ENCODE assay signal across 9 cellular contexts in genomic region chr22:40179535-40179934, GRCh38.
A peak's percentile ranks its signal among the peaks of the same experiment; 100 is the strongest.
DNase-seq lines count a peak whose midpoint lies in the region; ATAC-seq and TF ChIP-seq lines count a peak whose summit lies in the region.
"Had no signal": no experiment of that assay in that cellular context is flagged by ENCODE, and none has a peak within 500 bp of the region (broad histone marks: within the 10 kb centered on the region; RNA-seq: fewer than 3 reads in every experiment).

No MANE protein-coding gene starts in this region.

- no peaks in the 10 kb centered on the region for H3K27me3 Mint-ChIP-seq in effector memory CD8-positive, alpha-beta T cell
- H3K27me3 Mint-ChIP-seq in nephron progenitor cell (ENCODE audit: low read depth, poor library complexity), result no peaks in the 10 kb centered on the region

- H3K4me1 Mint-ChIP-seq in effector memory CD8-positive, alpha-beta T cell (ENCODE audit: low read depth in 2 of 2), result peaks cover 57 to 71% of the 10 kb centered on the region in 2 donors
- H3K4me1 Mint-ChIP-seq in nephron progenitor cell, result peaks cover 60% of the 10 kb centered on the region

- H3K4me3 ChIP-seq in BLaER1, result peak overlapping the region; percentile 70
- H3K4me3 ChIP-seq in NB4 (ENCODE audit: low read depth, low read length), result peak overlapping the region; percentile 99

- DNase-seq in NB4 (ENCODE audit: low read depth), result no peak
- no peak for DNase-seq in effector memory CD8-positive, alpha-beta T cell
- no peak for DNase-seq in nephron progenitor cell
- DNase-seq in DMS79 (lab: John Stamatoyannopoulos, UW), result no peak
- DNase-seq: NCI-H345 had no signal

- ATAC-seq in effector memory CD8-positive, alpha-beta T cell (replicated peaks), result no peak
- no peak for ATAC-seq in GM19455 (IDR thresholded peaks at IDR 0.05; ENCODE audit: unreplicated experiment)
- no peak for ATAC-seq in activated CD4-positive, CD25-positive, alpha-beta regulatory T cell treated with anti-CD3 and anti-CD28 coated beads, Interleukin-2, amount 50 U/mL, for 24 hours
- no peak for ATAC-seq in HG03469 (IDR thresholded peaks at IDR 0.05; ENCODE audit: unreplicated experiment)

- H3K36me3 ChIP-seq in BLaER1, result peaks cover 17% of the 10 kb centered on the region

- H3K9me3 ChIP-seq in BLaER1, result 0 out of 2 replicates have a peak, but pooled peaks cover 5% of the 10 kb centered on the region

- peak overlapping the region; percentile 88 to 91 for H3K27ac Mint-ChIP-seq in effector memory CD8-positive, alpha-beta T cell
- peak overlapping the region; percentile 99 for H3K27ac Mint-ChIP-seq in nephron progenitor cell

- no peak for TF ChIP-seq CTCF in NB4 (IDR thresholded peaks at IDR 0.05; ENCODE audit: low read depth, low read length)
- TF ChIP-seq CTCF in nephron progenitor cell (IDR thresholded peaks at IDR 0.05), result no peak

- H3K9me3 Mint-ChIP-seq in effector memory CD8-positive, alpha-beta T cell, result no peaks in the 10 kb centered on the region
- H3K9me3 Mint-ChIP-seq in nephron progenitor cell, result peaks cover 5% of the 10 kb centered on the region

- no peaks in the 10 kb centered on the region for H3K27me3 ChIP-seq in BLaER1

- peak overlapping the region; percentile 82 for H3K4me2 ChIP-seq in BLaER1

- H4K20me1 ChIP-seq in BLaER1, result peaks cover 53% of the 10 kb centered on the region

- peaks cover 14% of the 10 kb centered on the region for H3K36me3 Mint-ChIP-seq in effector memory CD8-positive, alpha-beta T cell (ENCODE audit: insufficient read depth)
- peaks cover 13% of the 10 kb centered on the region for H3K36me3 Mint-ChIP-seq in nephron progenitor cell (ENCODE audit: low read depth)

- H3K27ac ChIP-seq in BLaER1, result peak overlapping the region; percentile 88; the same call in 1 of the 2 replicates

- H3K4me3 Mint-ChIP-seq in effector memory CD8-positive, alpha-beta T cell, result peak overlapping the region; percentile 82 to 87
- H3K4me3 Mint-ChIP-seq in nephron progenitor cell, result peak overlapping the region; percentile 97

- TF ChIP-seq POLR2A in NB4 (IDR thresholded peaks at IDR 0.05; ENCODE audit: extremely low read depth, insufficient read length), result no peak

- H3K9ac ChIP-seq in BLaER1, result peak overlapping the region; percentile 88

- H3K4me1 ChIP-seq in BLaER1, result peaks cover 59% of the 10 kb centered on the region
